In genomic region chr7:138573741-138574140, GRCh38 we compare ENCODE assay signal across 22 cellular contexts.
"Had no signal": no experiment of that assay in that cellular context is flagged by ENCODE, and none has a peak within 500 bp of the region (broad histone marks: within the 10 kb centered on the region; RNA-seq: fewer than 3 reads in every experiment).

No MANE protein-coding gene starts in this region.

- H3K27ac ChIP-seq: SJSA1, SK-N-MC had no signal

- FAIRE-seq: RCC 7860 had no signal

- H3K4me3 ChIP-seq: SJSA1, SK-N-MC had no signal

- DNase-seq: IMR-90, Karpas-422, KG1, MM.1S, NCI-H1092 treated with DMSO at 0.1 percent for 48 hours, NCI-H1436, NCI-H187, NCI-H2029, NCI-H2081 treated with DMSO at 0.1 percent for 48 hours, NCI-H2171, NCI-H226, NCI-H446, NCI-H510A, NCI-H524 treated with DMSO at 0.1 percent for 48 hours, NCI-H69, NCI-H774, Right ventricle myocardium superior, RPMI8226, SIG-M5 had no signal

- H3K27me3 ChIP-seq: SJSA1 had no signal

- H3K9me3 ChIP-seq: SJSA1 had no signal

- H3K4me1 ChIP-seq: SJSA1 had no signal
